In the genomic region with DNA sequence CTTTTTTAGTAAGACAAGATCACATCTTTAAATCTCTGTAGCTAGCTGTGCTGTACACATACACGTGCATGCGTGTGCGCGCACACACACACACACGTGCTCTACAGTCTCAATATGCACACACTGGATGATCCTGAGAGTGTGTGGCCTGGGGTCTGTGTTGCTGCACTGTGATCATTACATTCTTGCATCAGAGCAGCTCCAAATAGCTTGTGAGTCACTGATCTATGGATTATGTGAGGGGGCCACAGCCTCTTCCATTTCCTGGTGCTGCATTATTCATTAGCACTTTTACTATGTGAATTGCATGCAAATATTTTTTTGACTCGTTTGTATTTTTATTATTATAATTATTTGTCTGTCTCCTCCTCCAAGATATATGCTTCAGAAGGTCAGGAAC, we compare ENCODE assay signal across 21 cellular contexts. TPM values are rescaled to one million over a fixed set of nuclear protein-coding genes. Genes with fewer than 3 reads are reported as not detected.
DNase-seq lines count a peak whose midpoint lies in the region; ATAC-seq, FAIRE-seq and TF ChIP-seq lines count a peak whose summit lies in the region.
"Had no signal": no experiment of that assay in that cellular context is flagged by ENCODE, and none has a peak within 500 bp of the region (broad histone marks: within the 10 kb centered on the region; RNA-seq: fewer than 3 reads in every experiment).

No MANE protein-coding gene starts in this region.

- H2AFZ ChIP-seq in keratinocyte (ENCODE audit: control insufficient read depth, low read length) = no peak overlapping the region

- H3K9me3 ChIP-seq in keratinocyte (ENCODE audit: control insufficient read depth, low read depth, low read length) = no peaks in the 10 kb centered on the region
- H3K9me3 ChIP-seq: pancreas had no signal

- H3K4me2 ChIP-seq in keratinocyte (ENCODE audit: control insufficient read depth, extremely low read depth, insufficient read depth, low read depth, low read length) = no peak overlapping the region

- H3K27me3 ChIP-seq in keratinocyte (ENCODE audit: control insufficient read depth, extremely low read depth, insufficient read depth, low read length) = no peaks in the 10 kb centered on the region
- H3K27me3 ChIP-seq: pancreas had no signal

- TF ChIP-seq CTCF in keratinocyte (optimal IDR thresholded peaks at IDR 0.05 in 1 of 3, IDR thresholded peaks at IDR 0.05 in 1 of 3, conservative IDR thresholded peaks at IDR 0.05 in 1 of 3; ENCODE audit: extremely low read depth in 1 of 3, insufficient read depth in 2 of 3, low read length in 3 of 3) = no peak

- no peak overlapping the region for H3K27ac ChIP-seq in keratinocyte (ENCODE audit: control insufficient read depth, insufficient read depth, low read length)
- H3K27ac ChIP-seq: pancreas had no signal

- peaks cover 17% of the 10 kb centered on the region for H3K79me2 ChIP-seq in keratinocyte (ENCODE audit: control insufficient read depth, insufficient read depth, low read length)

- no peak for ATAC-seq in HG03520 (IDR thresholded peaks at IDR 0.05; ENCODE audit: unreplicated experiment)
- ATAC-seq: HCT116; left cardiac atrium; naive thymus-derived CD8-positive, alpha-beta T cell; right cardiac atrium had no signal

- H3K4me3 ChIP-seq in keratinocyte (ENCODE audit: control insufficient read depth in 2 of 3, extremely low read depth in 1 of 3, insufficient read depth in 2 of 3, low read depth in 1 of 3, low read length in 3 of 3) = no peak overlapping the region
- H3K4me3 ChIP-seq: pancreas had no signal

- no peaks in the 10 kb centered on the region for H3K36me3 ChIP-seq in keratinocyte (ENCODE audit: control insufficient read depth in 2 of 2, extremely low read depth in 1 of 2, insufficient read depth in 2 of 2, low read length in 2 of 2)
- H3K36me3 ChIP-seq: pancreas had no signal

- H3K9me1 ChIP-seq in keratinocyte (ENCODE audit: control insufficient read depth, extremely low read depth, insufficient read depth, low read length) = no peaks in the 10 kb centered on the region

- dilution Hi-C loops in keratinocyte (cut with MboI; ENCODE audit: extremely low pct_ligation_motif_present, low sequenced_read_pairs) = no loop called here

- H4K20me1 ChIP-seq in keratinocyte (ENCODE audit: control insufficient read depth, extremely low read depth, insufficient read depth, low read length) = no peaks in the 10 kb centered on the region

- H3K4me1 ChIP-seq in keratinocyte (ENCODE audit: control insufficient read depth, extremely low read depth, insufficient read depth, low read length) = peaks cover 11% of the 10 kb centered on the region

- no peak overlapping the region for H3K9ac ChIP-seq in keratinocyte (ENCODE audit: control insufficient read depth, extremely low read depth, insufficient read depth, low read length)

- DNase-seq in NOMO-1 treated with DMSO at 0.1 percent for 48 hours (lab: John Stamatoyannopoulos, UW; ENCODE audit: unreplicated experiment) (peak; percentile 47), NOMO-1 treated with dmso at 0.1 percent for 144 hours (lab: John Stamatoyannopoulos, UW; ENCODE audit: unreplicated experiment) (no peak), NCI-H526 treated with DMSO at 0.1 percent for 48 hours (lab: John Stamatoyannopoulos, UW) (peak; percentile 40), UCSD-AML1 (lab: John Stamatoyannopoulos, UW; ENCODE audit: unreplicated experiment) (peak; percentile 15), keratinocyte (ENCODE audit: low read depth, low spot score) (no peak), DMS153 treated with DMSO at 0.1 percent for 48 hours (lab: John Stamatoyannopoulos, UW; ENCODE audit: unreplicated experiment) (no peak), NCI-H1694 (lab: John Stamatoyannopoulos, UW) (no peak)
- DNase-seq: activated CD4-positive, alpha-beta T cell treated with anti-CD3 and anti-CD28 coated beads, Interleukin-2, amount 50 U/mL, for 1 hour; activated naive CD4-positive, alpha-beta T cell; anterior cingulate cortex; left cardiac atrium; naive thymus-derived CD8-positive, alpha-beta T cell; NCI-H146; NCI-H748 treated with DMSO at 0.1 percent for 48 hours; pancreas; right cardiac atrium; stimulated activated CD8-positive, alpha-beta memory T cell treated with anti-CD3 and anti-CD28 coated beads, Interleukin-4, amount 100 ng/mL, for 48 hours; SW 1271 had no signal

- FAIRE-seq in keratinocyte (lab: Jason Lieb, UNC) = peak; percentile 44
- FAIRE-seq: urothelium cell line had no signal

RNA-seq across cellular contexts. Expression of a gene that starts 34.6 kb away (rescaled TPM):
- 21.2 to 22.4 TPM (median 22.0 TPM) in 3 replicates for polyA plus RNA-seq in keratinocyte
- polyA plus RNA-seq in keratinocyte (2011; ENCODE audit: low read depth) = 6.9 TPM
- polyA plus RNA-seq in keratinocyte (2011; cell fraction: cytosol; rRNA removed) = 12.4 and 15.5 TPM in 2 replicates
- 46.6 and 49.7 TPM in 2 replicates for polyA plus RNA-seq in keratinocyte (2011; cell fraction: nucleus; rRNA removed)
- 6.9 and 8.9 TPM in 2 replicates for polyA plus RNA-seq in keratinocyte (2012; ENCODE audit: low replicate concordance)
- 27.5 to 59.2 TPM (median 50.0 TPM) in 3 replicates for polyA minus RNA-seq in keratinocyte
- polyA minus RNA-seq in keratinocyte (2011; cell fraction: cytosol; rRNA and poly(A)+ RNA removed) = 22.1 TPM
- polyA minus RNA-seq in keratinocyte (2011; cell fraction: nucleus; rRNA and poly(A)+ RNA removed) = 39.6 and 63.1 TPM in 2 replicates

Comparison
In these comparisons a context has a peak if more than half of its experiments do, and no peak if none do; other contexts are left out.
1. DNase-seq: peak in NOMO-1 treated with DMSO at 0.1 percent for 48 hours (single experiment), NCI-H526 treated with DMSO at 0.1 percent for 48 hours (single experiment) and UCSD-AML1 (single experiment); none in NOMO-1 treated with dmso at 0.1 percent for 144 hours (single experiment), keratinocyte (single experiment), DMS153 treated with DMSO at 0.1 percent for 48 hours (single experiment) and NCI-H1694 (single experiment).